Comparison of ENCODE assay signal across 11 cellular contexts in genomic region chr14:76348898-76349297, GRCh38. TPM values are rescaled to one million over a fixed set of nuclear protein-coding genes. Genes with fewer than 3 reads are reported as not detected.
DNase-seq lines count a peak whose midpoint lies in the region; ATAC-seq, FAIRE-seq and TF ChIP-seq lines count a peak whose summit lies in the region.
"Had no signal": no experiment of that assay in that cellular context is flagged by ENCODE, and none has a peak within 500 bp of the region (broad histone marks: within the 10 kb centered on the region; RNA-seq: fewer than 3 reads in every experiment).

No MANE protein-coding gene starts in this region.

- H3K36me3 ChIP-seq in adipocyte (ENCODE audit: control insufficient read depth, insufficient read depth, low read length, severe bottlenecking) = no peaks in the 10 kb centered on the region
- H3K36me3 ChIP-seq in left ventricle myocardium inferior = no peaks in the 10 kb centered on the region

- no peak for ATAC-seq in stimulated activated memory B cell treated with anti-CD40 and anti-IgM and Interleukin-4, amounts not matched to agents 10 μg/mL and 1 μg/mL and 100 μg/mL, for 72 hours
- ATAC-seq in GM18861 (IDR thresholded peaks at IDR 0.05; ENCODE audit: unreplicated experiment) = no peak
- no peak for ATAC-seq in GM18520 (IDR thresholded peaks at IDR 0.05; ENCODE audit: unreplicated experiment)

- no peak for TF ChIP-seq CTCF in left ventricle myocardium inferior (IDR thresholded peaks at IDR 0.05; ENCODE audit: borderline replicate concordance)

- H3K4me3 ChIP-seq in adipocyte (ENCODE audit: low read length) (no peak overlapping the region), left ventricle myocardium inferior (no peak overlapping the region)

- intact Hi-C loops in left ventricle myocardium inferior (cut with micrococcal nuclease) = no loop called here

- H3K27ac Mint-ChIP-seq in stimulated activated memory B cell treated with anti-CD40 and anti-IgM and Interleukin-4, amounts not matched to agents 10 μg/mL and 1 μg/mL and 100 μg/mL, for 72 hours = no peak overlapping the region
- H3K27ac Mint-ChIP-seq: activated naive CD4-positive, alpha-beta T cell treated with anti-CD3 and anti-CD28 coated beads, Interleukin-2, amount 50 U/mL, for 24 hours had no signal

- DNase-seq in HTR-8/SVneo (ENCODE audit: insufficient read length, low spot score) (peak; percentile 96), adipocyte (ENCODE audit: low read depth) (peak; percentile 36), left ventricle myocardium inferior (peak; percentile 25), stromal cell of bone marrow (ENCODE audit: low read depth) (peak; percentile 44)
- DNase-seq in stimulated activated CD4-positive, alpha-beta T cell treated with anti-CD3 and anti-CD28 coated beads, Interleukin-12 subunit alpha, Interleukin-12 subunit beta, amount 100 ng/mL, for 4 hours = no peak
- DNase-seq: NCI-H2081 treated with DMSO at 0.1 percent for 48 hours, T-helper 9 cell had no signal

- H3K4me1 ChIP-seq in adipocyte (ENCODE audit: control insufficient read depth, insufficient read depth, low read length) = peaks cover 4% of the 10 kb centered on the region
- peaks cover 18% of the 10 kb centered on the region for H3K4me1 ChIP-seq in left ventricle myocardium inferior

- H3K4me1 Mint-ChIP-seq in stimulated activated memory B cell treated with anti-CD40 and anti-IgM and Interleukin-4, amounts not matched to agents 10 μg/mL and 1 μg/mL and 100 μg/mL, for 72 hours = no peaks in the 10 kb centered on the region

- H3K9me3 ChIP-seq in adipocyte (ENCODE audit: control insufficient read depth, low read length) = no peaks in the 10 kb centered on the region
- H3K9me3 ChIP-seq in left ventricle myocardium inferior (replicated peaks) = no peaks in the 10 kb centered on the region

- H3K36me3 Mint-ChIP-seq in stimulated activated memory B cell treated with anti-CD40 and anti-IgM and Interleukin-4, amounts not matched to agents 10 μg/mL and 1 μg/mL and 100 μg/mL, for 72 hours = no peaks in the 10 kb centered on the region
- H3K36me3 Mint-ChIP-seq: activated naive CD4-positive, alpha-beta T cell treated with anti-CD3 and anti-CD28 coated beads, Interleukin-2, amount 50 U/mL, for 24 hours had no signal

- H3K4me3 Mint-ChIP-seq in stimulated activated memory B cell treated with anti-CD40 and anti-IgM and Interleukin-4, amounts not matched to agents 10 μg/mL and 1 μg/mL and 100 μg/mL, for 72 hours = no peak overlapping the region
- H3K4me3 Mint-ChIP-seq: activated naive CD4-positive, alpha-beta T cell treated with anti-CD3 and anti-CD28 coated beads, Interleukin-2, amount 50 U/mL, for 24 hours had no signal

- peaks cover 36% of the 10 kb centered on the region for H3K27me3 Mint-ChIP-seq in stimulated activated memory B cell treated with anti-CD40 and anti-IgM and Interleukin-4, amounts not matched to agents 10 μg/mL and 1 μg/mL and 100 μg/mL, for 72 hours

- FAIRE-seq in HTR-8/SVneo (lab: Jason Lieb, UNC) = peak; percentile 100

- H3K27me3 ChIP-seq in adipocyte (replicated peaks; ENCODE audit: control insufficient read depth, insufficient read depth, low read length) (peaks cover 9% of the 10 kb centered on the region), left ventricle myocardium inferior (ENCODE audit: low read depth) (no peaks in the 10 kb centered on the region)

- no peaks in the 10 kb centered on the region for H3K9me3 Mint-ChIP-seq in stimulated activated memory B cell treated with anti-CD40 and anti-IgM and Interleukin-4, amounts not matched to agents 10 μg/mL and 1 μg/mL and 100 μg/mL, for 72 hours
- H3K9me3 Mint-ChIP-seq: activated naive CD4-positive, alpha-beta T cell treated with anti-CD3 and anti-CD28 coated beads, Interleukin-2, amount 50 U/mL, for 24 hours had no signal

- no peak overlapping the region for H3K9ac ChIP-seq in adipocyte (ENCODE audit: low read length)

- no peak overlapping the region for H3K27ac ChIP-seq in left ventricle myocardium inferior (replicated peaks)

RNA-seq across cellular contexts. Expression of gene ESRRB, which starts 27.0 kb away (rescaled TPM):
- 16.9 TPM for total RNA-seq in left ventricle myocardium inferior
